Comparison of ENCODE assay signal across 1 cellular context in the genomic region with DNA sequence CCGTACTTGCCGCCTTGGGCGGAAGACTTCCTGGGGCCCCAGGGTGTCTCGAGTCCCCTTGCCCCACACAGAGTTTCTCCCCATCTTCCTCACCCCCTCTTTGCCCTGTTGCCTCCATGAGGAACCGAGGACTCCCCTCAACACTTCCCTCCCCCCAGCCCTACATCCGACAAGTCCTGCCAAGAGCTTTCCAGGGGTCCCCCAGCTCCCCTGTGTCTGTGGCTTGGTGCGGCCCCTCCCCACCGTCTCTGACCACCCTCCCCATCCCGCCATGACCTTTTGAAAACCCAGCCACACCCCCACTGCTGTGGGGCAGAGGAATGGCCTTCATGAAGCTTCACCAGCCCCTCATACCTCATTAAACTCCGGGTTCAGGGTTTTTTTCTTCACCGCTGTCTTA.
TF ChIP-seq lines count a peak whose summit lies in the region.

No MANE protein-coding gene starts in this region.

TF ChIP-seq in HepG2, 621 proteins besides CTCF, POLR2A, EP300 and RAD21:
- TF ChIP-seq, protein P1, sequence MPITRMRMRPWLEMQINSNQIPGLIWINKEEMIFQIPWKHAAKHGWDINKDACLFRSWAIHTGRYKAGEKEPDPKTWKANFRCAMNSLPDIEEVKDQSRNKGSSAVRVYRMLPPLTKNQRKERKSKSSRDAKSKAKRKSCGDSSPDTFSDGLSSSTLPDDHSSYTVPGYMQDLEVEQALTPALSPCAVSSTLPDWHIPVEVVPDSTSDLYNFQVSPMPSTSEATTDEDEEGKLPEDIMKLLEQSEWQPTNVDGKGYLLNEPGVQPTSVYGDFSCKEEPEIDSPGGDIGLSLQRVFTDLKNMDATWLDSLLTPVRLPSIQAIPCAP (CRISPR knock-in tag; IDR thresholded peaks at IDR 0.05; ENCODE audit: low read depth), result no peak
- TF ChIP-seq KMT2A (CRISPR knock-in tag; IDR thresholded peaks at IDR 0.05) (no peak), ZNF746 (CRISPR knock-in tag; IDR thresholded peaks at IDR 0.05) (no peak), POLR2AphosphoS5 (IDR thresholded peaks at IDR 0.05; ENCODE audit: low read depth, low read length) (no peak), PHF8 (CRISPR knock-in tag; IDR thresholded peaks at IDR 0.05) (no peak), SYNCRIP (IDR thresholded peaks at IDR 0.05; ENCODE audit: insufficient read depth, low read depth, low read length) (no peak), ZNF550 (CRISPR knock-in tag; IDR thresholded peaks at IDR 0.05; ENCODE audit: borderline replicate concordance) (no peak), CEBPB (IDR thresholded peaks at IDR 0.05; ENCODE audit: borderline replicate concordance, low read depth, low read length) (no peak), HDAC2 (CRISPR knock-in tag; IDR thresholded peaks at IDR 0.05) (no peak), SCMH1 (CRISPR knock-in tag; IDR thresholded peaks at IDR 0.05; ENCODE audit: borderline replicate concordance) (no peak), DR1 (CRISPR knock-in tag; IDR thresholded peaks at IDR 0.05) (no peak), KLF16 (CRISPR knock-in tag; IDR thresholded peaks at IDR 0.05) (no peak), ZSCAN25 (CRISPR knock-in tag; IDR thresholded peaks at IDR 0.05) (no peak), ZNF350 (CRISPR knock-in tag; IDR thresholded peaks at IDR 0.05; ENCODE audit: borderline replicate concordance, low read depth) (no peak), HOXD1 (CRISPR knock-in tag; IDR thresholded peaks at IDR 0.05) (no peak), RORA (CRISPR knock-in tag; IDR thresholded peaks at IDR 0.05) (no peak), ZNF598 (CRISPR knock-in tag; IDR thresholded peaks at IDR 0.05; ENCODE audit: borderline replicate concordance) (no peak), ESRRA (CRISPR knock-in tag; IDR thresholded peaks at IDR 0.05; ENCODE audit: low read depth) (no peak), RCOR2 (CRISPR knock-in tag; IDR thresholded peaks at IDR 0.05) (no peak)
- TF ChIP-seq, protein P2, sequence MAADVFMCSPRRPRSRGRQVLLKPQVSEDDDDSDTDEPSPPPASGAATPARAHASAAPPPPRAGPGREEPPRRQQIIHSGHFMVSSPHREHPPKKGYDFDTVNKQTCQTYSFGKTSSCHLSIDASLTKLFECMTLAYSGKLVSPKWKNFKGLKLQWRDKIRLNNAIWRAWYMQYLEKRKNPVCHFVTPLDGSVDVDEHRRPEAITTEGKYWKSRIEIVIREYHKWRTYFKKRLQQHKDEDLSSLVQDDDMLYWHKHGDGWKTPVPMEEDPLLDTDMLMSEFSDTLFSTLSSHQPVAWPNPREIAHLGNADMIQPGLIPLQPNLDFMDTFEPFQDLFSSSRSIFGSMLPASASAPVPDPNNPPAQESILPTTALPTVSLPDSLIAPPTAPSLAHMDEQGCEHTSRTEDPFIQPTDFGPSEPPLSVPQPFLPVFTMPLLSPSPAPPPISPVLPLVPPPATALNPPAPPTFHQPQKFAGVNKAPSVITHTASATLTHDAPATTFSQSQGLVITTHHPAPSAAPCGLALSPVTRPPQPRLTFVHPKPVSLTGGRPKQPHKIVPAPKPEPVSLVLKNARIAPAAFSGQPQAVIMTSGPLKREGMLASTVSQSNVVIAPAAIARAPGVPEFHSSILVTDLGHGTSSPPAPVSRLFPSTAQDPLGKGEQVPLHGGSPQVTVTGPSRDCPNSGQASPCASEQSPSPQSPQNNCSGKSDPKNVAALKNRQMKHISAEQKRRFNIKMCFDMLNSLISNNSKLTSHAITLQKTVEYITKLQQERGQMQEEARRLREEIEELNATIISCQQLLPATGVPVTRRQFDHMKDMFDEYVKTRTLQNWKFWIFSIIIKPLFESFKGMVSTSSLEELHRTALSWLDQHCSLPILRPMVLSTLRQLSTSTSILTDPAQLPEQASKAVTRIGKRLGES (CRISPR knock-in tag; IDR thresholded peaks at IDR 0.05; ENCODE audit: borderline replicate concordance), result no peak
TF ChIP-seq in HepG2: peak in this region for 0.
